In the genomic region with DNA sequence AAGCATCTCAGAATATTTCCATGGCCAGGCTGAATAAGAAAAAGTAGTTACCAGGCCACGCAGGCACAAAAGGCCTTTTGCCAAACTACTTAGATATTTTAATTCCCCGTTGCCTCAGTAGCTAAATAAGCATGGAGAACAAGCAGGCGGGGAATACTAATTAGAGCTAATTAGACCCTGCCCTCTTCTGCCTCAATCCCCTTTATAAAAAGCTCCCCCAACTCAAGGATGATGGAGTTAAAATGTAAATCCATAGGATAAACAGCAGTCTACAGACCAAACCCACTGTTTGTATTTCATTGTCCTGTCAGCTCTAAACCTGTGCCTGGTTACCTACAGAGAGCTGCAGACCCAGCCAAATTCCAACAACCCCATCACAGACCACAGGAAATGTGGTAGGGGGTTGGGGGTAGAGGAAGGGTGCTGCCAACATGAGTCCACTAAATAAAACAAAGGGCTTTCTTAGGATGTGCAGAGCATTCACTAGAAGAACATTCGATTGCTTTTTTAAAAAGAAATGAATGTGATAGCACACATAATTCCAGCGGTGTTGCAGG, we compare ENCODE assay signal across 2 cellular contexts.
TF ChIP-seq lines count a peak whose summit lies in the region.

No MANE protein-coding gene starts in this region.

TF ChIP-seq in SK-N-SH, 30 proteins besides CTCF, POLR2A, EP300 and RAD21:
- TF ChIP-seq, protein P1, sequence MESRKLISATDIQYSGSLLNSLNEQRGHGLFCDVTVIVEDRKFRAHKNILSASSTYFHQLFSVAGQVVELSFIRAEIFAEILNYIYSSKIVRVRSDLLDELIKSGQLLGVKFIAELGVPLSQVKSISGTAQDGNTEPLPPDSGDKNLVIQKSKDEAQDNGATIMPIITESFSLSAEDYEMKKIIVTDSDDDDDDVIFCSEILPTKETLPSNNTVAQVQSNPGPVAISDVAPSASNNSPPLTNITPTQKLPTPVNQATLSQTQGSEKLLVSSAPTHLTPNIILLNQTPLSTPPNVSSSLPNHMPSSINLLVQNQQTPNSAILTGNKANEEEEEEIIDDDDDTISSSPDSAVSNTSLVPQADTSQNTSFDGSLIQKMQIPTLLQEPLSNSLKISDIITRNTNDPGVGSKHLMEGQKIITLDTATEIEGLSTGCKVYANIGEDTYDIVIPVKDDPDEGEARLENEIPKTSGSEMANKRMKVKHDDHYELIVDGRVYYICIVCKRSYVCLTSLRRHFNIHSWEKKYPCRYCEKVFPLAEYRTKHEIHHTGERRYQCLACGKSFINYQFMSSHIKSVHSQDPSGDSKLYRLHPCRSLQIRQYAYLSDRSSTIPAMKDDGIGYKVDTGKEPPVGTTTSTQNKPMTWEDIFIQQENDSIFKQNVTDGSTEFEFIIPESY (IDR thresholded peaks at IDR 0.05; ENCODE audit: borderline replicate concordance, low read depth) = no peak
- TF ChIP-seq TEAD4 (IDR thresholded peaks at IDR 0.05; ENCODE audit: borderline replicate concordance, insufficient read depth) (no peak), RFX5 (IDR thresholded peaks at IDR 0.05; ENCODE audit: low read length) (no peak), MXI1 (IDR thresholded peaks at IDR 0.05; ENCODE audit: low read depth, low read length) (no peak), NFIC (IDR thresholded peaks at IDR 0.05; ENCODE audit: borderline replicate concordance) (no peak), GABPA (IDR thresholded peaks at IDR 0.05; ENCODE audit: low read depth) (no peak), FOXJ3 (CRISPR knock-in tag; IDR thresholded peaks at IDR 0.05) (no peak), RCOR1 (IDR thresholded peaks at IDR 0.05; ENCODE audit: low read length) (no peak), TCF12 (IDR thresholded peaks at IDR 0.05) (no peak), MEF2A (IDR thresholded peaks at IDR 0.05; ENCODE audit: borderline replicate concordance, low read depth) (no peak)
- TF ChIP-seq, protein P2, sequence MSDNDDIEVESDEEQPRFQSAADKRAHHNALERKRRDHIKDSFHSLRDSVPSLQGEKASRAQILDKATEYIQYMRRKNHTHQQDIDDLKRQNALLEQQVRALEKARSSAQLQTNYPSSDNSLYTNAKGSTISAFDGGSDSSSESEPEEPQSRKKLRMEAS (IDR thresholded peaks at IDR 0.05; ENCODE audit: low read depth) = no peak

TF ChIP-seq in SK-N-SH treated with all-trans-retinoic acid at 6 μM for 48 hours, 23 proteins besides CTCF, POLR2A, EP300 and RAD21:
- no peak for TF ChIP-seq TCF4 (CRISPR knock-in tag; IDR thresholded peaks at IDR 0.05; ENCODE audit: borderline replicate concordance)
- TF ChIP-seq ZNF565 (CRISPR knock-in tag; conservative IDR thresholded peaks at IDR 0.05; ENCODE audit: low read depth) = no peak
- no peak for TF ChIP-seq TOX (CRISPR knock-in tag; IDR thresholded peaks at IDR 0.05; ENCODE audit: borderline replicate concordance)
- TF ChIP-seq RARB (CRISPR knock-in tag; IDR thresholded peaks at IDR 0.05) = no peak
- no peak for TF ChIP-seq SNAI2 (CRISPR knock-in tag; IDR thresholded peaks at IDR 0.05)
- no peak for TF ChIP-seq BACH2 (CRISPR knock-in tag; IDR thresholded peaks at IDR 0.05; ENCODE audit: borderline replicate concordance)
- no peak for TF ChIP-seq OSR1 (CRISPR knock-in tag; IDR thresholded peaks at IDR 0.05)
- no peak for TF ChIP-seq CSDC2 (CRISPR knock-in tag; IDR thresholded peaks at IDR 0.05)
- TF ChIP-seq, protein P3, sequence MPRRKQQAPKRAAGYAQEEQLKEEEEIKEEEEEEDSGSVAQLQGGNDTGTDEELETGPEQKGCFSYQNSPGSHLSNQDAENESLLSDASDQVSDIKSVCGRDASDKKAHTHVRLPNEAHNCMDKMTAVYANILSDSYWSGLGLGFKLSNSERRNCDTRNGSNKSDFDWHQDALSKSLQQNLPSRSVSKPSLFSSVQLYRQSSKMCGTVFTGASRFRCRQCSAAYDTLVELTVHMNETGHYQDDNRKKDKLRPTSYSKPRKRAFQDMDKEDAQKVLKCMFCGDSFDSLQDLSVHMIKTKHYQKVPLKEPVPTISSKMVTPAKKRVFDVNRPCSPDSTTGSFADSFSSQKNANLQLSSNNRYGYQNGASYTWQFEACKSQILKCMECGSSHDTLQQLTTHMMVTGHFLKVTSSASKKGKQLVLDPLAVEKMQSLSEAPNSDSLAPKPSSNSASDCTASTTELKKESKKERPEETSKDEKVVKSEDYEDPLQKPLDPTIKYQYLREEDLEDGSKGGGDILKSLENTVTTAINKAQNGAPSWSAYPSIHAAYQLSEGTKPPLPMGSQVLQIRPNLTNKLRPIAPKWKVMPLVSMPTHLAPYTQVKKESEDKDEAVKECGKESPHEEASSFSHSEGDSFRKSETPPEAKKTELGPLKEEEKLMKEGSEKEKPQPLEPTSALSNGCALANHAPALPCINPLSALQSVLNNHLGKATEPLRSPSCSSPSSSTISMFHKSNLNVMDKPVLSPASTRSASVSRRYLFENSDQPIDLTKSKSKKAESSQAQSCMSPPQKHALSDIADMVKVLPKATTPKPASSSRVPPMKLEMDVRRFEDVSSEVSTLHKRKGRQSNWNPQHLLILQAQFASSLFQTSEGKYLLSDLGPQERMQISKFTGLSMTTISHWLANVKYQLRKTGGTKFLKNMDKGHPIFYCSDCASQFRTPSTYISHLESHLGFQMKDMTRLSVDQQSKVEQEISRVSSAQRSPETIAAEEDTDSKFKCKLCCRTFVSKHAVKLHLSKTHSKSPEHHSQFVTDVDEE (CRISPR knock-in tag; IDR thresholded peaks at IDR 0.05) = no peak
- no peak for TF ChIP-seq ZNF70 (CRISPR knock-in tag; IDR thresholded peaks at IDR 0.05)
- no peak for TF ChIP-seq GLIS3 (CRISPR knock-in tag; IDR thresholded peaks at IDR 0.05)
- no peak for TF ChIP-seq ZFP3 (CRISPR knock-in tag; IDR thresholded peaks at IDR 0.05)
- TF ChIP-seq PPARA (CRISPR knock-in tag; IDR thresholded peaks at IDR 0.05; ENCODE audit: borderline replicate concordance) = no peak
- no peak for TF ChIP-seq ZNF8 (CRISPR knock-in tag; IDR thresholded peaks at IDR 0.05)
- no peak for TF ChIP-seq ARNTL (CRISPR knock-in tag; IDR thresholded peaks at IDR 0.05; ENCODE audit: borderline replicate concordance, low read depth)
